In the genomic region with DNA sequence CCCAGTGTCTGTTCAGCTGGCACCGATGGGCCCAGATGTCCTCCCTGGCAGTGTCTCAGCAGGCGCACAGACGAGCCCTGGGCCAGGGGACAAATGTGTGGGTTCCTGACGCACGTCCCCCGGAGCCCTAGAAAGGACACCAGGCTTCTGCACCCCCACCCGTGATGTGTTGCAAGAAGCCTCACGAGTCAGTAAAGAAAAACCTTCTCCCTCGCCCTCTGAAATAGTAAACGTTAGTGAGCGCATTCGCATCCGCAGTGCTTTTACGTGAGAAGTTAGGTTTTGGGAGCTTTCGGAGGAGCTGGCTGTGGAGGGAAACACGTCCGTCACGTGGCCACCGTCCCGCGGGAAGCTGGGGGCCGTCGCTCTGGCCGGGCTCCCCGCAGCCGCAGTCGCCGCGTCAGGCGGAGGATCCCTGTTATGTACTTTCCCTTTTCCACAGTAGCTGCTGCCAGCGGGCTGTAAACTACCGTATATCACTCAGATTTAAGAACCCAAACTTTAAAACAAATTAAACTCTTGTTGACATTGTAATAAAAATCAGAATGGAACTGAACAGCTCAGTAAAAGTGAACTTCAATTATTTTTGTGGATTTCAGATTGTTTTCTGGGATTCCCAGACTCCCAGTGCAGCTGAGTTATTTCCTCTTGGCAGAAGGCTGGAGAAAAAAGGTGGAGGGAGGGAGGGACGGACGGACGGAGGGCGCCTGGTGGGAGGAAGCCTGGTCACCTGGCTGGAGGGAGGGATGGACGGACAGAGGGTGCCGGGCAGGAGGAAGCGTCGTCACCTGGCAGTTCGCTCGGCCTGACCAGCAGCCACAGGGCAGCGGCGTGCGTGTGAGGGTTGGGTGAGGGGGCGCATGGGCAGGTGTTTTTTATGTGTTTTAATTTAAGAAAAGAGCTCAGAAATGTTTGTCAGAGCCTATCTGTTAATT, we compare ENCODE assay signal across 8 cellular contexts.
DNase-seq lines count a peak whose midpoint lies in the region; ATAC-seq and TF ChIP-seq lines count a peak whose summit lies in the region.

No MANE protein-coding gene starts in this region.

- ATAC-seq in GM21737 (IDR thresholded peaks at IDR 0.05; ENCODE audit: unreplicated experiment) (no peak), GM18858 (IDR thresholded peaks at IDR 0.05; ENCODE audit: unreplicated experiment) (no peak), GM21576 (IDR thresholded peaks at IDR 0.05; ENCODE audit: unreplicated experiment) (no peak)

- no peaks in the 10 kb centered on the region for H3K79me2 ChIP-seq in hepatocyte

- intact Hi-C loops in ascending aorta (cut with DNase I) = loop anchor here (2.0 to 10.0 kb wide), 3 partner anchors 81 to 443 kb away; a partner anchor contains a TSS

- H3K27ac ChIP-seq in ascending aorta (peak overlapping the region; percentile 90 to 93), hepatocyte (peak overlapping the region; percentile 63), rectal smooth muscle tissue (ENCODE audit: low read depth, low read length) (peak overlapping the region; percentile 96)

- H3K27me3 ChIP-seq in ascending aorta = no peaks in the 10 kb centered on the region
- H3K27me3 ChIP-seq in hepatocyte = peaks cover 4% of the 10 kb centered on the region
- H3K27me3 ChIP-seq in rectal smooth muscle tissue (ENCODE audit: control insufficient read depth, insufficient read depth, low read length) = no peaks in the 10 kb centered on the region

- no peak for TF ChIP-seq CTCF in ascending aorta (IDR thresholded peaks at IDR 0.05)
- no peak for TF ChIP-seq CTCF in hepatocyte (IDR thresholded peaks at IDR 0.05; ENCODE audit: poor library complexity)

- peak; percentile 16 for DNase-seq in stimulated activated CD4-positive, alpha-beta T cell treated with anti-CD3 and anti-CD28 coated beads, Interleukin-4, amount 100 ng/mL, for 1 hour
- DNase-seq in stimulated activated CD4-positive, alpha-beta T cell treated with anti-CD3 and anti-CD28 coated beads, Interleukin-4, amount 100 ng/mL, for 4 hours = no peak
- DNase-seq in ascending aorta (ENCODE audit: low spot score in 2 of 2) = peak in 1 of 2 donors; percentile 87
- peak; percentile 59 for DNase-seq in hepatocyte (ENCODE audit: low spot score)

- H3K4me2 ChIP-seq in hepatocyte = peak overlapping the region; percentile 71

- peak overlapping the region; percentile 19 for H3K9ac ChIP-seq in rectal smooth muscle tissue (ENCODE audit: low read length)

- peak overlapping the region; percentile 11 for H2AFZ ChIP-seq in hepatocyte

- peak overlapping the region; percentile 57 to 59 for H3K4me3 ChIP-seq in ascending aorta
- no peak overlapping the region for H3K4me3 ChIP-seq in hepatocyte
- H3K4me3 ChIP-seq in rectal smooth muscle tissue (ENCODE audit: low read length) = peak overlapping the region; percentile 44

- H3K4me1 ChIP-seq in ascending aorta (peaks cover 7 to 31% of the 10 kb centered on the region in 2 donors), hepatocyte (ENCODE audit: insufficient read depth) (peaks cover 12% of the 10 kb centered on the region), rectal smooth muscle tissue (ENCODE audit: control insufficient read depth, insufficient read depth, low read length) (peaks cover 26% of the 10 kb centered on the region)

- H3K36me3 ChIP-seq in ascending aorta (peaks cover 7 to 12% of the 10 kb centered on the region in 2 donors), hepatocyte (replicated peaks; ENCODE audit: insufficient read depth, low read depth) (no peaks in the 10 kb centered on the region), rectal smooth muscle tissue (ENCODE audit: control insufficient read depth, insufficient read depth, low read length) (peaks cover 2% of the 10 kb centered on the region)

- H3K9me2 ChIP-seq in hepatocyte (replicated peaks; ENCODE audit: insufficient read depth) = no peaks in the 10 kb centered on the region

- H3K9me3 ChIP-seq in ascending aorta = no peaks in the 10 kb centered on the region
- no peaks in the 10 kb centered on the region for H3K9me3 ChIP-seq in hepatocyte (ENCODE audit: low read depth)

- no peaks in the 10 kb centered on the region for H4K20me1 ChIP-seq in hepatocyte (ENCODE audit: insufficient read depth, poor library complexity, severe bottlenecking)

- 53% methylated on average over 46 of the region's 46 CpGs for WGBS in hepatocyte (ENCODE audit: low lambda C conversion rate, missing lambda C conversion rate)

Comparison
In these comparisons a context has a peak if more than half of its experiments do, and no peak if none do; other contexts are left out.
1. DNase-seq: peak in stimulated activated CD4-positive, alpha-beta T cell treated with anti-CD3 and anti-CD28 coated beads, Interleukin-4, amount 100 ng/mL, for 1 hour (single experiment) and hepatocyte (single experiment); none in stimulated activated CD4-positive, alpha-beta T cell treated with anti-CD3 and anti-CD28 coated beads, Interleukin-4, amount 100 ng/mL, for 4 hours (0 of 2).
2. Peak in every context shown above with its lines, with median percentiles within 50 percentile points of each other: H3K27ac ChIP-seq.